8 cellular contexts compared by ENCODE assay signal in genomic region chr11:13667795-13668101, GRCh38. TPM values are rescaled to one million over a fixed set of nuclear protein-coding genes. Genes with fewer than 3 reads are reported as not detected.
DNase-seq lines count a peak whose midpoint lies in the region; ATAC-seq and TF ChIP-seq lines count a peak whose summit lies in the region.

No MANE protein-coding gene starts in this region.

- peak overlapping the region; percentile 42 for H3K4me2 ChIP-seq in KMS-11

- TF ChIP-seq CTCF in AG10803 (conservative IDR thresholded peaks at IDR 0.05; ENCODE audit: low read length) (no peak), KMS-11 (conservative IDR thresholded peaks at IDR 0.05; ENCODE audit: low read depth, low read length) (no peak), natural killer cell (IDR thresholded peaks at IDR 0.05) (no peak)

- H3K27ac Mint-ChIP-seq in natural killer cell = peak overlapping the region; percentile 88 to 97

- H3K4me1 Mint-ChIP-seq in natural killer cell = peaks cover 37 to 49% of the 10 kb centered on the region in 2 donors

- peak overlapping the region; percentile 25; the same call in 1 of the 2 replicates for H3K9ac ChIP-seq in KMS-11

- H3K4me3 Mint-ChIP-seq in natural killer cell = peak overlapping the region; percentile 71

- no peaks in the 10 kb centered on the region for H3K9me3 Mint-ChIP-seq in natural killer cell

- no peak overlapping the region for H3K27ac ChIP-seq in KMS-11
- peak overlapping the region; percentile 85 for H3K27ac ChIP-seq in cingulate gyrus (ENCODE audit: low read depth, low read length)

- no peaks in the 10 kb centered on the region for H3K36me3 Mint-ChIP-seq in natural killer cell

- H3K36me3 ChIP-seq in KMS-11 (ENCODE audit: insufficient read depth) = no peaks in the 10 kb centered on the region

- DNase-seq in AG10803 (ENCODE audit: low read depth) (no peak), natural killer cell (no peak), HuH-7 (ENCODE audit: low spot score) (no peak), SIG-M5 (lab: John Stamatoyannopoulos, UW) (no peak)

- intact Hi-C loops in natural killer cell (cut with micrococcal nuclease) = loop anchor here (1.0 to 5.0 kb wide), 4 partner anchors 117 to 390 kb away; partner anchors contain the start of genes BMAL1 and BTBD10

- H3K4me3 ChIP-seq in AG10803 (ENCODE audit: low read length) (peak overlapping the region; percentile 79), KMS-11 (IDR thresholded peaks at IDR 0.05; ENCODE audit: insufficient read depth, low read depth, low read length) (no peak overlapping the region)

- H3K79me2 ChIP-seq in KMS-11 (ENCODE audit: insufficient read depth, low read depth) = peaks cover 40% of the 10 kb centered on the region

- peaks cover 0 to 8% of the 10 kb centered on the region in 2 donors for H3K27me3 Mint-ChIP-seq in natural killer cell (ENCODE audit: low read depth in 2 of 2)

- peak overlapping the region; percentile 94 for H2AFZ ChIP-seq in KMS-11 (ENCODE audit: low read depth)

- H3K27me3 ChIP-seq in KMS-11 (ENCODE audit: insufficient read depth, low read depth) = no peaks in the 10 kb centered on the region

- ATAC-seq in natural killer cell (no peak), HG03159 (IDR thresholded peaks at IDR 0.05; ENCODE audit: unreplicated experiment) (no peak), GM19395 (IDR thresholded peaks at IDR 0.05; ENCODE audit: unreplicated experiment) (no peak)

- peaks cover 31% of the 10 kb centered on the region for H3K4me1 ChIP-seq in KMS-11 (ENCODE audit: low read depth, poor library complexity, severe bottlenecking)

- no peaks in the 10 kb centered on the region for H4K20me1 ChIP-seq in KMS-11 (ENCODE audit: insufficient read depth)

RNA-seq across cellular contexts. Expression of gene FAR1, which starts 0.7 kb away (rescaled TPM):
- 10 to 100 TPM; 59.5 to 74.7 (median 74.6) TPM for total RNA-seq in natural killer cell
